In genomic region chr6:7243188-7243942, GRCh38 we compare ENCODE assay signal across 8 cellular contexts.
DNase-seq lines count a peak whose midpoint lies in the region; ATAC-seq and TF ChIP-seq lines count a peak whose summit lies in the region.

No MANE protein-coding gene starts in this region.

- H3K36me3 Mint-ChIP-seq in central memory CD8-positive, alpha-beta T cell (ENCODE audit: insufficient read depth) = peaks cover 28% of the 10 kb centered on the region

- no peak overlapping the region for H3K4me3 Mint-ChIP-seq in central memory CD8-positive, alpha-beta T cell

- DNase-seq in AML-193 (lab: John Stamatoyannopoulos, UW) (peak; percentile 78 to 87), NCI-H1048 (lab: John Stamatoyannopoulos, UW) (peak; percentile 43), kidney epithelial cell (ENCODE audit: low read depth) (no peak)
- peak in 1 of 2 donors; percentile 31 for DNase-seq in central memory CD8-positive, alpha-beta T cell (ENCODE audit: low spot score in 2 of 2)
- DNase-seq in stimulated activated CD8-positive, alpha-beta memory T cell treated with anti-CD3 and anti-CD28 coated beads, Interleukin-12 subunit alpha, Interleukin-12 subunit beta, amount 100 ng/mL, for 1 hour (ENCODE audit: low read depth) = peak; percentile 23

- H4K20me1 ChIP-seq in SU-DHL-6 (ENCODE audit: low read depth, low read length) = no peaks in the 10 kb centered on the region

- H3K79me2 ChIP-seq in SU-DHL-6 (ENCODE audit: insufficient read depth, low read length) = no peaks in the 10 kb centered on the region

- H3K27ac Mint-ChIP-seq in central memory CD8-positive, alpha-beta T cell (ENCODE audit: low read depth) = peak overlapping the region; percentile 14

- H3K27ac ChIP-seq in SU-DHL-6 (ENCODE audit: low read depth, low read length) = no peak overlapping the region

- H3K4me2 ChIP-seq in SU-DHL-6 (ENCODE audit: low read depth, low read length, poor library complexity, severe bottlenecking) = no peak overlapping the region

- no peaks in the 10 kb centered on the region for H3K9me3 ChIP-seq in SU-DHL-6 (ENCODE audit: insufficient read depth, low read length)

- H3K36me3 ChIP-seq in SU-DHL-6 (ENCODE audit: low read length) = no peaks in the 10 kb centered on the region
- H3K36me3 ChIP-seq in kidney epithelial cell (ENCODE audit: control insufficient read depth, insufficient read depth, low read length) = no peaks in the 10 kb centered on the region

- H3K4me3 ChIP-seq in SU-DHL-6 (ENCODE audit: insufficient read depth, low read length, poor library complexity, severe bottlenecking) = no peak overlapping the region
- no peak overlapping the region for H3K4me3 ChIP-seq in kidney epithelial cell (ENCODE audit: low read depth, low read length)

- H3K9me3 Mint-ChIP-seq in central memory CD8-positive, alpha-beta T cell = no peaks in the 10 kb centered on the region

- H3K9me2 ChIP-seq in SU-DHL-6 (replicated peaks; ENCODE audit: insufficient read depth, low read length) = no peaks in the 10 kb centered on the region

- H3F3A ChIP-seq in SU-DHL-6 (ENCODE audit: insufficient read depth) = no peaks in the 10 kb centered on the region

- H3K27me3 ChIP-seq in SU-DHL-6 (ENCODE audit: low read length) (no peaks in the 10 kb centered on the region), kidney epithelial cell (ENCODE audit: control insufficient read depth, insufficient read depth, low read length) (no peaks in the 10 kb centered on the region)

- ATAC-seq in GM18502 (IDR thresholded peaks at IDR 0.05; ENCODE audit: poor library complexity, unreplicated experiment) (peak; percentile 49), GM21381 (IDR thresholded peaks at IDR 0.05; ENCODE audit: unreplicated experiment) (no peak)
- ATAC-seq in central memory CD8-positive, alpha-beta T cell (replicated peaks; ENCODE audit: extremely low read depth, poor library complexity, severe bottlenecking) = peak; percentile 66

- no peaks in the 10 kb centered on the region for H3K27me3 Mint-ChIP-seq in central memory CD8-positive, alpha-beta T cell

- no peak overlapping the region for H3K9ac ChIP-seq in SU-DHL-6 (ENCODE audit: low read length)

- H3K4me1 Mint-ChIP-seq in central memory CD8-positive, alpha-beta T cell = peaks cover 7% of the 10 kb centered on the region

- no peak overlapping the region for H2AFZ ChIP-seq in SU-DHL-6 (ENCODE audit: low read depth, low read length, severe bottlenecking)

- peak; percentile 94 for TF ChIP-seq CTCF in SU-DHL-6 (IDR thresholded peaks at IDR 0.05; ENCODE audit: insufficient read depth, low read length, poor library complexity, severe bottlenecking)
- TF ChIP-seq CTCF in kidney epithelial cell (IDR thresholded peaks at IDR 0.05; ENCODE audit: insufficient read depth, low read length, poor library complexity, severe bottlenecking) = peak; percentile 83
